24 cellular contexts compared by ENCODE assay signal in the genomic region with DNA sequence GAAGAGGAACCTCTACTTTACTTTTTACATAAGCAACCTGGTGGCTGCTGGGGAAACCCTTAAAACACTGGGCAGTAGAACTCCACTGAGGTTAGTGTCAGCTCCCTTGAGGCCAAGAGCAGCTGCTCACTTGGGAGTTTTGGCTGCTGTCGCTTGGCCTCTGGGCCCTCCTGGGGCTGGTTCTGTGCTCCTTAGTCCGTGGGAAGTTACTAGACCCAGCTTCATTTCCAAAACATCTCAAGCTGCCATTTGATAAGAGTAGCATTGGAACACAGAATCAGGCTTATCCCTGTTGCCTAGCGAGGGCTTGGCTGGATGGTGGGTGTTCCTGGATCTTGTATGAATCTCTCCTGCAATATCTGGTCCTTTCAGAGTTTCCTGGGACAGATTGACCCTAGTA. TPM values are rescaled to one million over a fixed set of nuclear protein-coding genes. Genes with fewer than 3 reads are reported as not detected.
DNase-seq lines count a peak whose midpoint lies in the region; ATAC-seq and TF ChIP-seq lines count a peak whose summit lies in the region.
"Had no signal": no experiment of that assay in that cellular context is flagged by ENCODE, and none has a peak within 500 bp of the region (broad histone marks: within the 10 kb centered on the region; RNA-seq: fewer than 3 reads in every experiment).

No MANE protein-coding gene starts in this region.

- intact Hi-C loops in right cardiac atrium (cut with DNase I) = no loop called here

- H3K27ac Mint-ChIP-seq in activated naive CD8-positive, alpha-beta T cell treated with anti-CD3 and anti-CD28 coated beads, Interleukin-2, amount 50 U/mL, for 24 hours = peak overlapping the region; percentile 44
- H3K27ac Mint-ChIP-seq in activated naive CD8-positive, alpha-beta T cell treated with anti-CD3 and anti-CD28 coated beads for 36 hours = no peak overlapping the region
- H3K27ac Mint-ChIP-seq in chondrocyte (ENCODE audit: unreplicated experiment) = peak overlapping the region; percentile 72
- H3K27ac Mint-ChIP-seq in stimulated activated naive B cell treated with anti-CD40 and anti-IgM and Interleukin-4, amounts not matched to agents 10 μg/mL and 1 μg/mL and 100 μg/mL, for 72 hours = peak overlapping the region; percentile 9
- H3K27ac Mint-ChIP-seq: type B pancreatic cell had no signal

- no peaks in the 10 kb centered on the region for H3K27me3 Mint-ChIP-seq in activated naive CD8-positive, alpha-beta T cell treated with anti-CD3 and anti-CD28 coated beads, Interleukin-2, amount 50 U/mL, for 24 hours
- no peaks in the 10 kb centered on the region for H3K27me3 Mint-ChIP-seq in activated naive CD8-positive, alpha-beta T cell treated with anti-CD3 and anti-CD28 coated beads for 36 hours
- no peaks in the 10 kb centered on the region for H3K27me3 Mint-ChIP-seq in chondrocyte (ENCODE audit: low read depth)
- no peaks in the 10 kb centered on the region for H3K27me3 Mint-ChIP-seq in stimulated activated naive B cell treated with anti-CD40 and anti-IgM and Interleukin-4, amounts not matched to agents 10 μg/mL and 1 μg/mL and 100 μg/mL, for 72 hours
- H3K27me3 Mint-ChIP-seq: type B pancreatic cell had no signal

- no peaks in the 10 kb centered on the region for H3K27me3 ChIP-seq in right cardiac atrium (ENCODE audit: control insufficient read depth, insufficient read depth)

- H3K4me1 ChIP-seq in right cardiac atrium (ENCODE audit: control insufficient read depth, insufficient read depth, low read length) = peaks cover 5% of the 10 kb centered on the region
- H3K4me1 ChIP-seq: Caco-2, psoas muscle had no signal

- no peak for TF ChIP-seq CTCF in chondrocyte (IDR thresholded peaks at IDR 0.05)

- H3K36me3 Mint-ChIP-seq in activated naive CD8-positive, alpha-beta T cell treated with anti-CD3 and anti-CD28 coated beads, Interleukin-2, amount 50 U/mL, for 24 hours (ENCODE audit: low read depth) = peaks cover 64% of the 10 kb centered on the region
- H3K36me3 Mint-ChIP-seq in activated naive CD8-positive, alpha-beta T cell treated with anti-CD3 and anti-CD28 coated beads for 36 hours = peaks cover 36% of the 10 kb centered on the region
- H3K36me3 Mint-ChIP-seq in chondrocyte (ENCODE audit: low read depth) = peaks cover 29% of the 10 kb centered on the region
- H3K36me3 Mint-ChIP-seq in stimulated activated naive B cell treated with anti-CD40 and anti-IgM and Interleukin-4, amounts not matched to agents 10 μg/mL and 1 μg/mL and 100 μg/mL, for 72 hours = peaks cover 30 to 44% of the 10 kb centered on the region in 2 donors

- POLR2A ChIA-PET in HEK293T (lab: Yijun Ruan, JAX) = interaction anchor here (1.5 kb wide), 1 partner anchor 26 kb away, joined by 7 read pairs; a partner anchor contains a TSS

- 42% methylated on average over 3 of the region's 3 CpGs for WGBS in right cardiac atrium

- no peak overlapping the region for H3K4me3 ChIP-seq in right cardiac atrium (ENCODE audit: low read length)
- H3K4me3 ChIP-seq: psoas muscle had no signal

- CTCF ChIA-PET in HEK293T (lab: Yijun Ruan, JAX) = no interaction called here

- no peak for ATAC-seq in activated naive CD8-positive, alpha-beta T cell treated with anti-CD3 and anti-CD28 coated beads, Interleukin-2, amount 50 U/mL, for 24 hours
- ATAC-seq in right cardiac atrium (peak; percentile 56 to 77), GM18870 (IDR thresholded peaks at IDR 0.05; ENCODE audit: unreplicated experiment) (no peak)
- ATAC-seq in stimulated activated naive B cell treated with anti-CD40 and anti-IgM and Interleukin-4, amounts not matched to agents 10 μg/mL and 1 μg/mL and 100 μg/mL, for 72 hours (replicated peaks) = peak in 1 of 2 donors; percentile 47

- H3K27ac ChIP-seq in right cardiac atrium (ENCODE audit: low read length) = no peak overlapping the region
- H3K27ac ChIP-seq: psoas muscle had no signal

- TF ChIP-seq POLR2A in erythroblast (IDR thresholded peaks at IDR 0.05; ENCODE audit: low read length) = no peak

- no peak for DNase-seq in activated naive CD8-positive, alpha-beta T cell treated with anti-CD3 and anti-CD28 coated beads, Interleukin-2, amount 50 U/mL, for 24 hours
- DNase-seq in activated naive CD8-positive, alpha-beta T cell treated with anti-CD3 and anti-CD28 coated beads for 36 hours = no peak
- no peak for DNase-seq in chondrocyte (ENCODE audit: low spot score)
- peak; percentile 24 to 66 (median 59) for DNase-seq in right cardiac atrium
- no peak for DNase-seq in stimulated activated naive B cell treated with anti-CD40 and anti-IgM and Interleukin-4, amounts not matched to agents 10 μg/mL and 1 μg/mL and 100 μg/mL, for 72 hours
- DNase-seq in erythroblast (lab: John Stamatoyannopoulos, UW) = no peak
- no peak for DNase-seq in HEK293T (ENCODE audit: extremely low spot score)
- DNase-seq: activated CD4-positive, alpha-beta T cell treated with anti-CD3 and anti-CD28 coated beads, Interleukin-2, amount 50 U/mL, for 1 hour; activated naive CD4-positive, alpha-beta T cell treated with anti-CD3 and anti-CD28 coated beads, Interleukin-2, amount 50 U/mL, for 16 hours; anterior cingulate cortex; Caco-2; central memory CD4-positive, alpha-beta T cell; foreskin fibroblast; H9; hippocampal formation; NCI-H1105; NCI-H2029; NCI-H226; NCI-H748 treated with DMSO at 0.1 percent for 48 hours; psoas muscle; SK-N-SH; stimulated activated CD8-positive, alpha-beta memory T cell treated with anti-CD3 and anti-CD28 coated beads, Interleukin-4, amount 100 ng/mL, for 48 hours had no signal

- H3K4me1 Mint-ChIP-seq in activated naive CD8-positive, alpha-beta T cell treated with anti-CD3 and anti-CD28 coated beads, Interleukin-2, amount 50 U/mL, for 24 hours = peaks cover 14% of the 10 kb centered on the region
- peaks cover 18% of the 10 kb centered on the region for H3K4me1 Mint-ChIP-seq in activated naive CD8-positive, alpha-beta T cell treated with anti-CD3 and anti-CD28 coated beads for 36 hours
- peaks cover 28% of the 10 kb centered on the region for H3K4me1 Mint-ChIP-seq in chondrocyte (ENCODE audit: low read depth)
- peaks cover 28 to 58% of the 10 kb centered on the region in 2 donors for H3K4me1 Mint-ChIP-seq in stimulated activated naive B cell treated with anti-CD40 and anti-IgM and Interleukin-4, amounts not matched to agents 10 μg/mL and 1 μg/mL and 100 μg/mL, for 72 hours
- H3K4me1 Mint-ChIP-seq: H9 had no signal

- H3K9me3 Mint-ChIP-seq in activated naive CD8-positive, alpha-beta T cell treated with anti-CD3 and anti-CD28 coated beads, Interleukin-2, amount 50 U/mL, for 24 hours = no peaks in the 10 kb centered on the region
- H3K9me3 Mint-ChIP-seq in activated naive CD8-positive, alpha-beta T cell treated with anti-CD3 and anti-CD28 coated beads for 36 hours = no peaks in the 10 kb centered on the region
- H3K9me3 Mint-ChIP-seq in chondrocyte (ENCODE audit: low read depth) = no peaks in the 10 kb centered on the region
- H3K9me3 Mint-ChIP-seq in stimulated activated naive B cell treated with anti-CD40 and anti-IgM and Interleukin-4, amounts not matched to agents 10 μg/mL and 1 μg/mL and 100 μg/mL, for 72 hours = no peaks in the 10 kb centered on the region
- H3K9me3 Mint-ChIP-seq: H9, type B pancreatic cell had no signal

- H3K9me3 ChIP-seq in right cardiac atrium (ENCODE audit: control insufficient read depth, low read length) = no peaks in the 10 kb centered on the region
- H3K9me3 ChIP-seq: Caco-2, psoas muscle, SK-N-SH had no signal

- H3K4me3 Mint-ChIP-seq in activated naive CD8-positive, alpha-beta T cell treated with anti-CD3 and anti-CD28 coated beads, Interleukin-2, amount 50 U/mL, for 24 hours = no peak overlapping the region
- H3K4me3 Mint-ChIP-seq in activated naive CD8-positive, alpha-beta T cell treated with anti-CD3 and anti-CD28 coated beads for 36 hours = no peak overlapping the region
- H3K4me3 Mint-ChIP-seq in chondrocyte (ENCODE audit: unreplicated experiment) = no peak overlapping the region
- no peak overlapping the region for H3K4me3 Mint-ChIP-seq in stimulated activated naive B cell treated with anti-CD40 and anti-IgM and Interleukin-4, amounts not matched to agents 10 μg/mL and 1 μg/mL and 100 μg/mL, for 72 hours
- H3K4me3 Mint-ChIP-seq: H9, type B pancreatic cell had no signal

TF ChIP-seq in HEK293T, 16 proteins besides CTCF, POLR2A, EP300 and RAD21:
- TF ChIP-seq HDGF (IDR thresholded peaks at IDR 0.05; ENCODE audit: borderline replicate concordance) (no peak), SUZ12 (IDR thresholded peaks at IDR 0.05) (no peak)
TF ChIP-seq in HEK293T: peak in this region for 0.

RNA-seq across cellular contexts. Expression of a gene that starts 26.1 kb away (rescaled TPM):
- 10 to 100 TPM; 93.3 to 94.5 TPM for total RNA-seq in activated naive CD8-positive, alpha-beta T cell treated with anti-CD3 and anti-CD28 coated beads for 36 hours
- total RNA-seq in chondrocyte = 53.6 to 56.3 TPM (median 54.0 TPM) in 3 replicates
- 10 to 100 TPM; 28.2 to 35.7 (median 32.1) TPM for total RNA-seq in right cardiac atrium
- polyA plus RNA-seq in right cardiac atrium = 16.3 TPM

RNA-seq across cellular contexts. Expression of a gene that starts 41.5 kb away (rescaled TPM):
- total RNA-seq in activated naive CD8-positive, alpha-beta T cell treated with anti-CD3 and anti-CD28 coated beads for 36 hours = 10 to 100 TPM; 18.9 TPM
- total RNA-seq in chondrocyte (24.9 to 28.1 TPM (median 26.7 TPM) in 3 replicates), right cardiac atrium (10 to 100 TPM; 16.9 to 19.2 (median 17.8) TPM)
- 9.7 TPM for polyA plus RNA-seq in right cardiac atrium

Comparison
In these comparisons a context has a peak if more than half of its experiments do, and no peak if none do; other contexts are left out.
1. ATAC-seq: peak in right cardiac atrium (2 of 2); none in activated naive CD8-positive, alpha-beta T cell treated with anti-CD3 and anti-CD28 coated beads, Interleukin-2, amount 50 U/mL, for 24 hours (single experiment) and GM18870 (single experiment).
2. DNase-seq: peak in right cardiac atrium (3 of 3); none in activated naive CD8-positive, alpha-beta T cell treated with anti-CD3 and anti-CD28 coated beads, Interleukin-2, amount 50 U/mL, for 24 hours (single experiment), activated naive CD8-positive, alpha-beta T cell treated with anti-CD3 and anti-CD28 coated beads for 36 hours (single experiment), chondrocyte (single experiment), stimulated activated naive B cell treated with anti-CD40 and anti-IgM and Interleukin-4, amounts not matched to agents 10 μg/mL and 1 μg/mL and 100 μg/mL, for 72 hours (single experiment), erythroblast (0 of 2) and HEK293T (single experiment).